In genomic region chr15:82808634-82809041, GRCh38 we compare ENCODE assay signal across 9 cellular contexts. TPM values are rescaled to one million over a fixed set of nuclear protein-coding genes. Genes with fewer than 3 reads are reported as not detected.
DNase-seq lines count a peak whose midpoint lies in the region; ATAC-seq and TF ChIP-seq lines count a peak whose summit lies in the region.
"Had no signal": no experiment of that assay in that cellular context is flagged by ENCODE, and none has a peak within 500 bp of the region (broad histone marks: within the 10 kb centered on the region; RNA-seq: fewer than 3 reads in every experiment).

No MANE protein-coding gene starts in this region.

- peaks cover 0 to 15% (median 7%) of the 10 kb centered on the region in 9 donors for H3K36me3 ChIP-seq in heart right ventricle
- H3K36me3 ChIP-seq in upper lobe of left lung = peaks cover 0 to 8% (median 4%) of the 10 kb centered on the region in 4 donors

- intact Hi-C loops in heart right ventricle (cut with DNase I) (loop anchor here in 4 of 10 donors (5.0 to 10.0 kb wide), 4 partner anchors 54 to 266 kb away; partner anchors contain the start of genes RAMAC (in 1 of the 4) and RPS17 (in 1 of the 4)), Right ventricle myocardium inferior (cut with DNase I) (loop anchor here (2.0 kb wide), 1 partner anchor 58 kb away; no protein-coding TSS in a partner anchor)

- H3K36me3 Mint-ChIP-seq in activated T-helper 17 cell treated with anti-CD3 and anti-CD28 coated beads, Interleukin-2, amount 50 U/mL, for 72 hours (ENCODE audit: low read depth) = peaks cover 29% of the 10 kb centered on the region
- H3K36me3 Mint-ChIP-seq in mesothelial cell of epicardium = no peaks in the 10 kb centered on the region

- peaks cover 23% of the 10 kb centered on the region for H3K4me1 Mint-ChIP-seq in activated T-helper 17 cell treated with anti-CD3 and anti-CD28 coated beads, Interleukin-2, amount 50 U/mL, for 72 hours
- H3K4me1 Mint-ChIP-seq in mesothelial cell of epicardium = peaks cover 26% of the 10 kb centered on the region

- H3K27me3 ChIP-seq in heart right ventricle = no peaks in the 10 kb centered on the region
- no peaks in the 10 kb centered on the region for H3K27me3 ChIP-seq in upper lobe of left lung

- H3K27me3 Mint-ChIP-seq in activated T-helper 17 cell treated with anti-CD3 and anti-CD28 coated beads, Interleukin-2, amount 50 U/mL, for 72 hours = peaks cover 1% of the 10 kb centered on the region
- peaks cover 1% of the 10 kb centered on the region for H3K27me3 Mint-ChIP-seq in mesothelial cell of epicardium (ENCODE audit: low read depth)

- no peak for TF ChIP-seq POLR2A in upper lobe of left lung (IDR thresholded peaks at IDR 0.05)

- TF ChIP-seq CTCF in heart right ventricle (IDR thresholded peaks at IDR 0.05) (no peak), mesothelial cell of epicardium (IDR thresholded peaks at IDR 0.05; ENCODE audit: unreplicated experiment) (no peak), upper lobe of left lung (IDR thresholded peaks at IDR 0.05) (no peak)

- H3K4me3 Mint-ChIP-seq in activated T-helper 17 cell treated with anti-CD3 and anti-CD28 coated beads, Interleukin-2, amount 50 U/mL, for 72 hours = peak overlapping the region; percentile 70
- H3K4me3 Mint-ChIP-seq in mesothelial cell of epicardium = no peak overlapping the region

- no peaks in the 10 kb centered on the region for H3K9me3 Mint-ChIP-seq in activated T-helper 17 cell treated with anti-CD3 and anti-CD28 coated beads, Interleukin-2, amount 50 U/mL, for 72 hours
- no peaks in the 10 kb centered on the region for H3K9me3 Mint-ChIP-seq in mesothelial cell of epicardium
- H3K9me3 Mint-ChIP-seq: activated T-cell treated with anti-CD3 and anti-CD28 coated beads, Interleukin-2, amount 50 U/mL, for 4 hours had no signal

- H3K4me3 ChIP-seq in heart right ventricle (peak overlapping the region in 6 of 10 donors; percentile 85 to 96 (median 90)), upper lobe of left lung (peak overlapping the region in 1 of 4 donors; percentile 87)

- H3K4me1 ChIP-seq in heart right ventricle = peaks cover 11 to 40% (median 33%) of the 10 kb centered on the region in 9 donors
- peaks cover 13 to 41% (median 25%) of the 10 kb centered on the region in 4 donors for H3K4me1 ChIP-seq in upper lobe of left lung

- H3K27ac ChIP-seq in heart right ventricle (peak overlapping the region in 9 of 10 donors; percentile 98 to 100 (median 99)), upper lobe of left lung (peak overlapping the region; percentile 96 to 100 (median 100))

- 41 to 49% methylated on average over 9 of the region's 9 CpGs for WGBS in heart right ventricle, 2 donors
- WGBS in upper lobe of left lung, 2 donors = 76 to 80% methylated on average over 9 of the region's 9 CpGs

- no peak for DNase-seq in heart right ventricle
- DNase-seq in Right ventricle myocardium inferior (ENCODE audit: missing footprints) = no peak
- DNase-seq in mesothelial cell of epicardium (ENCODE audit: low spot score in 2 of 2, unreplicated experiment in 2 of 2) = no peak
- DNase-seq in upper lobe of left lung = no peak
- DNase-seq in stimulated activated CD8-positive, alpha-beta memory T cell treated with anti-CD3 and anti-CD28 coated beads, Interleukin-4, amount 100 ng/mL, for 48 hours = no peak
- DNase-seq in GF-D8 (lab: John Stamatoyannopoulos, UW) = no peak
- no peak for DNase-seq in activated T-cell treated with anti-CD3 and anti-CD28 coated beads, Interleukin-2, amount 50 U/mL, for 1 hour

- TF ChIP-seq EP300 in upper lobe of left lung (IDR thresholded peaks at IDR 0.05) = no peak

- ATAC-seq in heart right ventricle (peak in 1 of 8 donors; percentile 5), Right ventricle myocardium inferior (no peak), upper lobe of left lung (ENCODE audit: low FRiP score in 2 of 2) (no peak)
- ATAC-seq in activated T-helper 17 cell treated with anti-CD3 and anti-CD28 coated beads, Interleukin-2, amount 50 U/mL, for 72 hours (replicated peaks) = no peak

- H3K9me3 ChIP-seq in heart right ventricle (no peaks in the 10 kb centered on the region), upper lobe of left lung (no peaks in the 10 kb centered on the region)

- peak overlapping the region; percentile 65 for H3K27ac Mint-ChIP-seq in activated T-helper 17 cell treated with anti-CD3 and anti-CD28 coated beads, Interleukin-2, amount 50 U/mL, for 72 hours
- H3K27ac Mint-ChIP-seq in mesothelial cell of epicardium = peak overlapping the region; percentile 90

RNA-seq across cellular contexts. Expression of gene WHAMM, which starts 0.8 kb away (rescaled TPM):
- 1 to 10 TPM; 5.4 to 8.1 (median 6.8) TPM for total RNA-seq in heart right ventricle
- 1 to 10 TPM; 3.2 to 3.9 TPM for polyA plus RNA-seq in heart right ventricle
- total RNA-seq in Right ventricle myocardium inferior = 5.7 TPM
- 1 to 10 TPM; 3.9 to 4.3 TPM for total RNA-seq in activated T-helper 17 cell treated with anti-CD3 and anti-CD28 coated beads, Interleukin-2, amount 50 U/mL, for 72 hours
- 8.8 to 9.4 TPM (median 9.3 TPM) in 3 replicates for total RNA-seq in mesothelial cell of epicardium
- 10 to 100 TPM; 10.6 to 15.7 (median 11.6) TPM for total RNA-seq in upper lobe of left lung

RNA-seq across cellular contexts. Expression of gene FSD2, which starts 2.8 kb away (rescaled TPM):
- 100 to 1,000 TPM in 3 of 10 donors, 10 to 100 TPM in 7; 50.3 to 142 (median 88.8) TPM for total RNA-seq in heart right ventricle
- 10 to 100 TPM in 1 of 2 donors, 1 to 10 TPM in 1; 1.7 to 24.9 TPM for polyA plus RNA-seq in heart right ventricle
- 144 TPM for total RNA-seq in Right ventricle myocardium inferior
- not detected for total RNA-seq in activated T-helper 17 cell treated with anti-CD3 and anti-CD28 coated beads, Interleukin-2, amount 50 U/mL, for 72 hours
- not detected in 3 replicates for total RNA-seq in mesothelial cell of epicardium
- under 1 TPM in 1 of 6 donors, not detected in 5; 0.86 TPM for total RNA-seq in upper lobe of left lung
- total RNA-seq: activated T-cell treated with anti-CD3 and anti-CD28 coated beads, Interleukin-2, amount 50 U/mL, for 4 hours had no signal

Comparison
In these comparisons a context has a peak if more than half of its experiments do, and no peak if none do; other contexts are left out.
1. RNA of gene FSD2, which starts 2.8 kb away (total RNA-seq): 144 TPM in Right ventricle myocardium inferior (single experiment) and 50.3 to 142 TPM in heart right ventricle; not detected in activated T-helper 17 cell treated with anti-CD3 and anti-CD28 coated beads, Interleukin-2, amount 50 U/mL, for 72 hours, not detected in mesothelial cell of epicardium and 0.86 TPM in upper lobe of left lung; every median in the first group is over 10 times any median in the second.